In the genomic region with DNA sequence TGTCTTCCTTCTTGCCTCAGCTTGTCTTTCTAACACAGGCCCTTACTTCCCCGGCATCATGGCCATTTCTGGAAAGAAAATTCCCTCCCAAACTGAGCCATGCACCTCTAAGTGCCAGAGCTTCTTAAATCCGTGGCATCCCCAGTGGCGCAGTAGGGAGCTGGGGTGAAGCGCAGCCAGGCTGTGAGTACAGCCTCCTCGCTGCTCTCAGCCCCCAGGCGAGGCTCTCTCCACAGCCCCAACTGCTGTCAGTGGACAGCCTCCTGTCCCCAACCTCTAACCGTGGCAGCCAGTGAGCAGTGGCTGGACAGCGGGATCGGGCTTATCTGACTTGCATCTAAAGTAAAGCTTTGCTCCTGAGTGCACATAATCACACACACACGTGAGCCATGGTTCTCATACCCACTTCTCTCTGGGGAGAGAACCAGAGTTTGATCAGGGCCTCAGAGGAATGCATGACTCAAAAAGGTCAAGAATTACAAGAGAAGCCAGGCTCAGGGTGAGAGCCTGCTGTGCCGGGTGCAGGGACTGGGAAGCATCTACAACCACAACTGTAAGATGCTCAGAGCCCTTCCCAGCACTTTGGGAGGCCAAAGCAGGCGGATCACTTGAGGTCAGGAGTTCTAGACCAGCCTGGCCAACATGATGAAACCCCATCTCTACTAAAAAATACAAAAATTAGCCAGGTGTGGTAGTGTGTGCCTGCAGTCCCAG, we compare ENCODE assay signal across 12 cellular contexts. TPM values are rescaled to one million over a fixed set of nuclear protein-coding genes. Genes with fewer than 3 reads are reported as not detected.
DNase-seq lines count a peak whose midpoint lies in the region; ATAC-seq and TF ChIP-seq lines count a peak whose summit lies in the region.
"Had no signal": no experiment of that assay in that cellular context is flagged by ENCODE, and none has a peak within 500 bp of the region (broad histone marks: within the 10 kb centered on the region; RNA-seq: fewer than 3 reads in every experiment).

No MANE protein-coding gene starts in this region.

- H3K27ac Mint-ChIP-seq in activated CD8-positive, alpha-beta T cell treated with anti-CD3 and anti-CD28 coated beads for 36 hours = no peak overlapping the region
- H3K27ac Mint-ChIP-seq: T-helper 2 cell treated with Interferon-gamma antibody and Interleukin-4, amounts not matched to agents 5 μg/mL and 100 μg/mL, for 36 hours had no signal

- TF ChIP-seq CTCF in AG09309 (IDR thresholded peaks at IDR 0.05; ENCODE audit: control insufficient read depth, insufficient read depth, low read depth, low read length, missing control alignments) (no peak), dorsolateral prefrontal cortex (IDR thresholded peaks at IDR 0.05 in 54 of 56, conservative IDR thresholded peaks at IDR 0.05 in 2 of 56; ENCODE audit: low read depth in 1 of 56, partially characterized antibody in 56 of 56) (no peak)
- TF ChIP-seq CTCF in activated CD8-positive, alpha-beta T cell treated with anti-CD3 and anti-CD28 coated beads for 36 hours (IDR thresholded peaks at IDR 0.05) = no peak

- H3K27me3 ChIP-seq in dorsolateral prefrontal cortex = no peaks in the 10 kb centered on the region

- no peak for ATAC-seq in activated CD8-positive, alpha-beta T cell treated with anti-CD3 and anti-CD28 coated beads for 36 hours
- ATAC-seq in GM21619 (IDR thresholded peaks at IDR 0.05; ENCODE audit: unreplicated experiment) = no peak

- DNase-seq in AG09309 (ENCODE audit: low read depth) (peak; percentile 35), HuH-7.5 (ENCODE audit: low spot score) (peak; percentile 46), dorsolateral prefrontal cortex (no peak), mesenteric fat pad (ENCODE audit: low spot score) (peak; percentile 81), amniotic stem cell (lab: John Stamatoyannopoulos, UW) (no peak)
- DNase-seq in activated CD8-positive, alpha-beta T cell treated with anti-CD3 and anti-CD28 coated beads for 36 hours = no peak
- DNase-seq in stimulated activated naive CD4-positive, alpha-beta T cell treated with Interleukin-2 at 50 U/mL for 16 hours (lab: John Stamatoyannopoulos, UW) = no peak
- DNase-seq: effector CD8-positive, alpha-beta T cell; NCI-H1092 treated with DMSO at 0.1 percent for 48 hours had no signal

- H3K27me3 Mint-ChIP-seq in activated CD8-positive, alpha-beta T cell treated with anti-CD3 and anti-CD28 coated beads for 36 hours = no peaks in the 10 kb centered on the region

- H3K27ac ChIP-seq in dorsolateral prefrontal cortex = peak overlapping the region in 31 of 59 donors; percentile 1 to 68 (median 38)
- H3K27ac ChIP-seq: prostate gland had no signal

- CTCF ChIA-PET in activated CD8-positive, alpha-beta T cell treated with anti-CD3 and anti-CD28 coated beads for 36 hours (lab: Charles Lee) = no interaction called here

- no peaks in the 10 kb centered on the region for H3K9me3 Mint-ChIP-seq in activated CD8-positive, alpha-beta T cell treated with anti-CD3 and anti-CD28 coated beads for 36 hours
- H3K9me3 Mint-ChIP-seq: T-helper 2 cell treated with Interferon-gamma antibody and Interleukin-4, amounts not matched to agents 5 μg/mL and 100 μg/mL, for 36 hours had no signal

- H3K4me3 ChIP-seq in AG09309 (ENCODE audit: control insufficient read depth, low read depth, low read length) = no peak overlapping the region
- H3K4me3 ChIP-seq in dorsolateral prefrontal cortex = no peak overlapping the region
- H3K4me3 ChIP-seq: prostate gland had no signal

- intact Hi-C loops in dorsolateral prefrontal cortex (cut with DNase I) = no loop called here
- intact Hi-C loops in activated CD8-positive, alpha-beta T cell treated with anti-CD3 and anti-CD28 coated beads for 36 hours (cut with micrococcal nuclease) = no loop called here

- no peak overlapping the region for H3K4me3 Mint-ChIP-seq in activated CD8-positive, alpha-beta T cell treated with anti-CD3 and anti-CD28 coated beads for 36 hours
- H3K4me3 Mint-ChIP-seq: T-helper 2 cell treated with Interferon-gamma antibody and Interleukin-4, amounts not matched to agents 5 μg/mL and 100 μg/mL, for 36 hours had no signal

- H3K36me3 Mint-ChIP-seq in activated CD8-positive, alpha-beta T cell treated with anti-CD3 and anti-CD28 coated beads for 36 hours (ENCODE audit: low read depth) = no peaks in the 10 kb centered on the region

- POLR2A ChIA-PET in activated CD8-positive, alpha-beta T cell treated with anti-CD3 and anti-CD28 coated beads for 36 hours (lab: Charles Lee) = no interaction called here

- H3K4me1 Mint-ChIP-seq in activated CD8-positive, alpha-beta T cell treated with anti-CD3 and anti-CD28 coated beads for 36 hours (ENCODE audit: low read depth) = no peaks in the 10 kb centered on the region

RNA-seq across cellular contexts. Expression of gene SFXN5, which starts 50.7 kb away (rescaled TPM):
- 100 to 1,000 TPM in 119 of 120 experiments, 10 to 100 TPM in 1; 82.7 to 370 (median 148) TPM for total RNA-seq in dorsolateral prefrontal cortex
- 11.7 TPM for total RNA-seq in mesenteric fat pad
- total RNA-seq in activated CD8-positive, alpha-beta T cell treated with anti-CD3 and anti-CD28 coated beads for 36 hours = 1 to 10 TPM; 7.4 to 9.6 TPM

Comparison
In these comparisons a context has a peak if more than half of its experiments do, and no peak if none do; other contexts are left out.
1. DNase-seq: peak in AG09309 (single experiment), HuH-7.5 (single experiment) and mesenteric fat pad (single experiment); none in dorsolateral prefrontal cortex (0 of 10), amniotic stem cell (single experiment), activated CD8-positive, alpha-beta T cell treated with anti-CD3 and anti-CD28 coated beads for 36 hours (single experiment) and stimulated activated naive CD4-positive, alpha-beta T cell treated with Interleukin-2 at 50 U/mL for 16 hours (single experiment).